24 cellular contexts compared by ENCODE assay signal in the genomic region with DNA sequence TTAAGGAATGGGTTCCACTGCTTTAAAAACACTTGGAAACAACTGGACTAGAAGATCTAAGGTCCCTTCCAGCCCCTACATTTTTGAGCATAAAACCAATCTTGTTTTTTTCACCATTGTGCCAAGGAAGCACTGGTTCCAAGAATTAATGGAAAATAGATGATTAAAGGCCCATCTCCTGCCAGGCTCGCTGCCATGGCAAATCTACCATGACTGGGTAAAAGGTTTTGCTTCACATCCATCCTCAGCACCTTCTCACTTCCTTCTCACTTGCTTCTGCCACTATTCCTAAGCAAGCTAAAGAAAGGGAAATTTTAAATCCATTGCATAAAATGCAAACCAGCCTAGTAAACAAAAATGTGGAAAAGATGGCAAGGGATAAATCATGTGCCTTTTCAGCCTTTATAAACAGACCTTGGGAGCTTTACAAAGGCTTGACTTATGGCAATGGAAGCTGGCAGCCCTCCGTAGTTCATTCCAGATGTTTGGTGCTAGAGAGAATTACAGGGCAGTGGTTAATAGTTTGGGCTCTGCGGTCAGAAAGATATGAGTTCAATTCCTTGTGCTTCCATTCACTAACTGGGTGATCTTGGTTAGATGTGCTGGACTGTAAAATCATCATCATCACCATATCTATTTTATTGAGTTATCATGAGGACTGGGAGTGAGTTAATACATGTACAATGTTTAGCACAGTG. TPM values are rescaled to one million over a fixed set of nuclear protein-coding genes. Genes with fewer than 3 reads are reported as not detected.
A peak's percentile ranks its signal among the peaks of the same experiment; 100 is the strongest.
DNase-seq lines count a peak whose midpoint lies in the region; ATAC-seq and TF ChIP-seq lines count a peak whose summit lies in the region.
"Had no signal": no experiment of that assay in that cellular context is flagged by ENCODE, and none has a peak within 500 bp of the region (broad histone marks: within the 10 kb centered on the region; RNA-seq: fewer than 3 reads in every experiment).

No MANE protein-coding gene starts in this region.

- peaks cover 61% of the 10 kb centered on the region for H3K4me1 ChIP-seq in adipocyte (ENCODE audit: control insufficient read depth, insufficient read depth, low read length)
- peaks cover 24 to 48% of the 10 kb centered on the region in 2 donors for H3K4me1 ChIP-seq in thyroid gland

- no peaks in the 10 kb centered on the region for H3K27me3 ChIP-seq in adipocyte (replicated peaks; ENCODE audit: control insufficient read depth, insufficient read depth, low read length)
- no peaks in the 10 kb centered on the region for H3K27me3 ChIP-seq in thyroid gland

- no peaks in the 10 kb centered on the region for H3K36me3 ChIP-seq in adipocyte (ENCODE audit: control insufficient read depth, insufficient read depth, low read length, severe bottlenecking)
- H3K36me3 ChIP-seq in thyroid gland: peaks cover 0 to 4% of the 10 kb centered on the region in 2 donors

- peak overlapping the region; percentile 94 to 96 (median 95) for H3K27ac ChIP-seq in thyroid gland
- H3K27ac ChIP-seq: RWPE1 had no signal

- no peak overlapping the region for H3K4me3 ChIP-seq in adipocyte (ENCODE audit: low read length)
- H3K4me3 ChIP-seq in thyroid gland (replicated peaks in 1 of 3): no peak overlapping the region
- H3K4me3 ChIP-seq: GM12878, smooth muscle cell had no signal

- ATAC-seq in HG02763 (IDR thresholded peaks at IDR 0.05; ENCODE audit: unreplicated experiment): no peak
- ATAC-seq: activated CD4-positive, alpha-beta T cell treated with anti-CD3 and anti-CD28 coated beads for 36 hours; naive thymus-derived CD8-positive, alpha-beta T cell had no signal

- peak; percentile 56 for DNase-seq in EH (ENCODE audit: low read depth)
- peak; percentile 46 for DNase-seq in adipocyte (ENCODE audit: low read depth)
- DNase-seq in fibroblast of peridontal ligament (ENCODE audit: extremely low read depth): peak; percentile 92
- DNase-seq in thyroid gland: no peak
- DNase-seq in midbrain (lab: John Stamatoyannopoulos, UW): no peak
- no peak for DNase-seq in NCI-H2196 (lab: John Stamatoyannopoulos, UW; ENCODE audit: unreplicated experiment)
- no peak for DNase-seq in activated CD4-positive, alpha-beta T cell treated with anti-CD3 and anti-CD28 coated beads for 4 hours
- DNase-seq: activated CD4-positive, alpha-beta T cell treated with anti-CD3 and anti-CD28 coated beads for 36 hours; activated naive CD4-positive, alpha-beta T cell; activated T-cell treated with anti-CD3 and anti-CD28 coated beads, Interleukin-2, amount 50 U/mL, for 48 hours; AML-193; amniotic stem cell; dermis blood vessel endothelial cell; Karpas-422; mesendoderm; MV-4-11; naive thymus-derived CD8-positive, alpha-beta T cell; NCI-H2171; NCI-H526 treated with DMSO at 0.1 percent for 48 hours; occipital lobe had no signal

- TF ChIP-seq CTCF in thyroid gland (IDR thresholded peaks at IDR 0.05): no peak

- H3K9me3 ChIP-seq in adipocyte (ENCODE audit: control insufficient read depth, low read length): no peaks in the 10 kb centered on the region
- H3K9me3 ChIP-seq in thyroid gland: no peaks in the 10 kb centered on the region

- WGBS in thyroid gland, 2 donors: 84 to 87% methylated on average over 3 of the region's 3 CpGs

- intact Hi-C loops in thyroid gland (cut with DNase I): no loop called here

- no peak for TF ChIP-seq POLR2A in thyroid gland (IDR thresholded peaks at IDR 0.05)

- H3K9ac ChIP-seq in adipocyte (ENCODE audit: low read length): no peak overlapping the region

RNA-seq across cellular contexts. Expression of gene ST3GAL5, which starts 27.0 kb away (rescaled TPM):
- total RNA-seq in thyroid gland: 100 to 1,000 TPM; 139 to 199 (median 156) TPM

Comparison
In these comparisons a context has a peak if more than half of its experiments do, and no peak if none do; other contexts are left out.
1. DNase-seq: peak in EH (single experiment), adipocyte (single experiment) and fibroblast of peridontal ligament (single experiment); none in thyroid gland (0 of 2), midbrain (single experiment), NCI-H2196 (single experiment) and activated CD4-positive, alpha-beta T cell treated with anti-CD3 and anti-CD28 coated beads for 4 hours (0 of 2).